9 cellular contexts compared by ENCODE assay signal in the genomic region with DNA sequence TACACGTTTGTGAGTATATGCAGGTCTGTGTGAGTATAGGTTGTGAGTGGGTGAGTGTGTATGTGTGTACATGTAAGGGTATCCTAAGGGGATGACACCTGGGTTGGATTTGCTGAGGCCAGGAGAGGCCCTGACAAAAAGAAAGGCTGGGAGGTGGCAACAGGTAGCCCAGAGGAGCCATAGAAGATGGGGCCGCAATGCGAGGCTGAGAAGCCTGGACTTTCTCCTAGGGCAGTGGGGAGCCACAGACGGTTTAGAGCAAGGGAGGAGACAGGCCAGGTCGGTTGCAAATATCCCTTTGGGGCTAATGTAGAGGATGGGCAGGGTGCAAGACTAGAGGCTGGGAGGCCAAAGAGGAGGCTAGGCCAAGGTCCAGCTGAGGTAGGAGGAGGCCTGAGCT. TPM values are rescaled to one million over a fixed set of nuclear protein-coding genes. Genes with fewer than 3 reads are reported as not detected.
"Had no signal": no experiment of that assay in that cellular context is flagged by ENCODE, and none has a peak within 500 bp of the region (broad histone marks: within the 10 kb centered on the region; RNA-seq: fewer than 3 reads in every experiment).

No MANE protein-coding gene starts in this region.

- H3K4me2 ChIP-seq: KMS-11 had no signal

- H3K4me3 Mint-ChIP-seq: IgD-negative memory B cell had no signal

- H2AFZ ChIP-seq: GM23248 had no signal

- DNase-seq: GM23248, GOT3, HCEC 1CT, Karpas-422, KBM-7 had no signal

- H3K36me3 Mint-ChIP-seq: IgD-negative memory B cell had no signal

- FAIRE-seq: H54 had no signal

- H3K27ac ChIP-seq: GM23248, HL-60, KMS-11 had no signal

- H3K4me3 ChIP-seq: GM23248 had no signal

- H3K9ac ChIP-seq: GM23248, KMS-11 had no signal

RNA-seq across cellular contexts. Expression of gene CELF5, which starts 54.3 kb away (rescaled TPM):
- polyA plus RNA-seq: GM23248, IgD-negative memory B cell had no signal
